In genomic region chr15:47332481-47332880, GRCh38 we compare ENCODE assay signal across 17 cellular contexts.
A peak's percentile ranks its signal among the peaks of the same experiment; 100 is the strongest.
DNase-seq lines count a peak whose midpoint lies in the region; ATAC-seq and TF ChIP-seq lines count a peak whose summit lies in the region.
"Had no signal": no experiment of that assay in that cellular context is flagged by ENCODE, and none has a peak within 500 bp of the region (broad histone marks: within the 10 kb centered on the region; RNA-seq: fewer than 3 reads in every experiment).

No MANE protein-coding gene starts in this region.

- peak overlapping the region; percentile 61 for H3K4me2 ChIP-seq in fibroblast of lung (ENCODE audit: extremely low read depth, insufficient read depth, low read length)
- H3K4me2 ChIP-seq: A549 had no signal

- H3K27me3 ChIP-seq in A673 (replicated peaks; ENCODE audit: insufficient read depth, low read depth, low read length, poor library complexity) (no peaks in the 10 kb centered on the region), fibroblast of lung (ENCODE audit: control insufficient read depth, insufficient read depth, low read length) (no peaks in the 10 kb centered on the region)

- WGBS in mesodermal cell (ENCODE audit: insufficient coverage in 2 of 2), 2 experiments = 86% methylated on average over 1 of the region's 2 CpGs; no CpG with 5 or more reads in 1 of the 2 experiments

- TF ChIP-seq CTCF in A673 (conservative IDR thresholded peaks at IDR 0.05; ENCODE audit: low read depth, low read length) = no peak
- no peak for TF ChIP-seq CTCF in fibroblast of lung (conservative IDR thresholded peaks at IDR 0.05 in 1 of 2, IDR thresholded peaks at IDR 0.05 in 1 of 2; ENCODE audit: low read depth in 1 of 2, low read length in 2 of 2)

- no peak overlapping the region for H3K27ac Mint-ChIP-seq in activated naive CD4-positive, alpha-beta T cell treated with anti-CD3 and anti-CD28 coated beads, Interleukin-2, amount 50 U/mL, for 72 hours
- H3K27ac Mint-ChIP-seq: activated naive CD8-positive, alpha-beta T cell treated with anti-CD3 and anti-CD28 coated beads, Interleukin-2, amount 10 ng/mL, durations not matched to agents 7 days and 5 days; CD4-positive, CD25-positive, alpha-beta regulatory T cell; dendritic cell treated with granulocyte-macrophage colony-stimulating factor and Interleukin-4, amounts not matched to agents 40 ng/mL and 50 ng/mL, for 4 days; stimulated activated naive CD8-positive, alpha-beta T cell treated with anti-CD3 and anti-CD28 coated beads, Interleukin-15, amount 100 ng/mL, for 72 hours had no signal

- POLR2A ChIA-PET in A673 (lab: Charles Lee; ENCODE audit: low non-redundant PET) = no interaction called here

- H3K79me2 ChIP-seq in fibroblast of lung (ENCODE audit: control insufficient read depth, insufficient read depth, low read length) = no peaks in the 10 kb centered on the region

- no peaks in the 10 kb centered on the region for H3K36me3 Mint-ChIP-seq in activated naive CD4-positive, alpha-beta T cell treated with anti-CD3 and anti-CD28 coated beads, Interleukin-2, amount 50 U/mL, for 72 hours
- H3K36me3 Mint-ChIP-seq: activated naive CD8-positive, alpha-beta T cell treated with anti-CD3 and anti-CD28 coated beads, Interleukin-2, amount 10 ng/mL, durations not matched to agents 7 days and 5 days; CD4-positive, CD25-positive, alpha-beta regulatory T cell had no signal

- no peak for ATAC-seq in activated naive CD4-positive, alpha-beta T cell treated with anti-CD3 and anti-CD28 coated beads, Interleukin-2, amount 50 U/mL, for 72 hours
- ATAC-seq: A549; HepG2; left ventricle myocardium superior; stimulated activated naive CD8-positive, alpha-beta T cell treated with anti-CD3 and anti-CD28 coated beads, Interleukin-15, amount 100 ng/mL, for 72 hours had no signal

- H3K27ac ChIP-seq in A673 (ENCODE audit: low read depth, low read length, poor library complexity, severe bottlenecking) (peak overlapping the region; percentile 3), fibroblast of lung (ENCODE audit: insufficient read depth, low read length) (no peak overlapping the region), mesodermal cell (ENCODE audit: low read depth, low read length, severe bottlenecking) (peak overlapping the region; percentile 94)
- H3K27ac ChIP-seq: A549, RWPE1 had no signal

- intact Hi-C loops in A673 (cut with micrococcal nuclease; ENCODE audit: unreplicated experiment) = no loop called here

- H3K4me3 ChIP-seq in A673 (ENCODE audit: low read depth, low read length, poor library complexity, severe bottlenecking) = no peak overlapping the region
- no peak overlapping the region for H3K4me3 ChIP-seq in fibroblast of lung (replicated peaks in 1 of 4; ENCODE audit: control extremely low read depth in 1 of 4, insufficient read depth in 1 of 4, low read depth in 3 of 4, low read length in 4 of 4)
- H3K4me3 ChIP-seq in mesodermal cell (ENCODE audit: extremely low read depth, insufficient read depth, low read length, poor library complexity, severe bottlenecking) = no peak overlapping the region
- H3K4me3 ChIP-seq: A549 had no signal

- CTCF ChIA-PET in A673 (lab: Charles Lee) = interaction anchor here (0.6 kb wide), 1 partner anchor 22 kb away, joined by 3 read pairs; no protein-coding TSS in a partner anchor

- DNase-seq in A673 (ENCODE audit: low spot score) (no peak), NCI-H226 (peak; percentile 88), fibroblast of lung (ENCODE audit: low read depth in 2 of 2) (peak; percentile 19 to 57), NOMO-1 treated with DMSO at 0.1 percent for 48 hours (lab: John Stamatoyannopoulos, UW; ENCODE audit: unreplicated experiment) (no peak), NCI-H510A treated with DMSO at 0.1 percent for 48 hours (lab: John Stamatoyannopoulos, UW) (no peak)
- DNase-seq in activated naive CD4-positive, alpha-beta T cell treated with anti-CD3 and anti-CD28 coated beads, Interleukin-2, amount 50 U/mL, for 72 hours (ENCODE audit: low spot score in 2 of 2) = no peak
- no peak for DNase-seq in activated CD4-positive, alpha-beta T cell treated with anti-CD3 and anti-CD28 coated beads, Interleukin-2, amount 50 U/mL, for 1 hour
- DNase-seq: activated naive CD8-positive, alpha-beta T cell treated with anti-CD3 and anti-CD28 coated beads, Interleukin-2, amount 10 ng/mL, durations not matched to agents 7 days and 5 days; CD4-positive, CD25-positive, alpha-beta regulatory T cell; left ventricle myocardium superior; NK-92 treated with Interleukin-12 subunit alpha and Interleukin-12 subunit beta, amount 100 ng/mL, for 24 hours; stimulated activated naive CD8-positive, alpha-beta T cell treated with anti-CD3 and anti-CD28 coated beads, Interleukin-15, amount 100 ng/mL, for 72 hours had no signal

- H3K36me3 ChIP-seq in A673 (ENCODE audit: insufficient read depth, low read length, poor library complexity, severe bottlenecking) (no peaks in the 10 kb centered on the region), fibroblast of lung (ENCODE audit: control insufficient read depth, insufficient read depth, low read length) (no peaks in the 10 kb centered on the region), mesodermal cell (ENCODE audit: control insufficient read depth, insufficient read depth, low read length) (no peaks in the 10 kb centered on the region)

- H4K20me1 ChIP-seq in fibroblast of lung (ENCODE audit: control insufficient read depth, extremely low read depth, insufficient read depth, low read length) = no peaks in the 10 kb centered on the region

- H3K9me3 ChIP-seq in A673 (ENCODE audit: low read depth, low read length, poor library complexity, severe bottlenecking) = no peaks in the 10 kb centered on the region
- no peaks in the 10 kb centered on the region for H3K9me3 ChIP-seq in fibroblast of lung (ENCODE audit: control insufficient read depth, insufficient read depth, low read depth, low read length)
- H3K9me3 ChIP-seq in mesodermal cell (ENCODE audit: control insufficient read depth, low read length) = peaks cover 11% of the 10 kb centered on the region
- H3K9me3 ChIP-seq: A549 had no signal

- H3K4me1 ChIP-seq in A673 (ENCODE audit: insufficient read depth, low read length, poor library complexity, severe bottlenecking) (peaks cover 12% of the 10 kb centered on the region), fibroblast of lung (ENCODE audit: control insufficient read depth, extremely low read depth, insufficient read depth, low read length) (peaks cover 5% of the 10 kb centered on the region), mesodermal cell (ENCODE audit: control insufficient read depth, insufficient read depth, low read length, poor library complexity, severe bottlenecking) (peaks cover 20% of the 10 kb centered on the region)
- H3K4me1 ChIP-seq: A549 had no signal

- H2AFZ ChIP-seq in fibroblast of lung (ENCODE audit: low read length) = peak overlapping the region; percentile 42

- no TSS peak for BruUV-seq in A673 (replicated peaks; lab: Mats Ljungman, UMichigan)

- no peak overlapping the region for H3K9ac ChIP-seq in fibroblast of lung (ENCODE audit: insufficient read depth, low read length)

- H3K9me3 Mint-ChIP-seq in activated naive CD4-positive, alpha-beta T cell treated with anti-CD3 and anti-CD28 coated beads, Interleukin-2, amount 50 U/mL, for 72 hours = peaks cover 4 to 6% of the 10 kb centered on the region in 2 donors

Comparison
In these comparisons a context has a peak if more than half of its experiments do, and no peak if none do; other contexts are left out.
1. DNase-seq: peak in NCI-H226 (single experiment) and fibroblast of lung (2 of 2); none in A673 (single experiment), NOMO-1 treated with DMSO at 0.1 percent for 48 hours (single experiment), activated naive CD4-positive, alpha-beta T cell treated with anti-CD3 and anti-CD28 coated beads, Interleukin-2, amount 50 U/mL, for 72 hours (0 of 2), NCI-H510A treated with DMSO at 0.1 percent for 48 hours (single experiment) and activated CD4-positive, alpha-beta T cell treated with anti-CD3 and anti-CD28 coated beads, Interleukin-2, amount 50 U/mL, for 1 hour (single experiment).